ENCODE assay signal across 12 cellular contexts in the genomic region with DNA sequence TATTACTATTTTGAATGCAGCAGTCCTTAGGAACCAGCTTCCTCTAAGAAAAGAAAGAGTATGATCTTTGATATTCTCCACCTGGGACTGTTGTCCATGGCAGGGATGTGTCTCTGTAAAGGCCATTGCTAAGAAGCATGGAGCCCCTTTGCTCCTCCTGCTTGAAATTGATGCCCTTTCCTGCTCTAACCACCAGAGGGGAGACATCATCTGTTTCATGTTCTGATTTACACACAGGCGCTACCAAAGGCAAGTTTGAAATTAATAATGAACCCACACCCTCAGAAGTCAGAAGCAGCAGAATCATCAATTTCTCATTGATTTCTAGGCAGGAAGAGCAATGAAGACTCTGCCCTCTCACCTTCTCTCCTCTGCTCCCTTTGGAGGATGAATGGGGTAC.
DNase-seq lines count a peak whose midpoint lies in the region; ATAC-seq and TF ChIP-seq lines count a peak whose summit lies in the region.
"Had no signal": no experiment of that assay in that cellular context is flagged by ENCODE, and none has a peak within 500 bp of the region (broad histone marks: within the 10 kb centered on the region; RNA-seq: fewer than 3 reads in every experiment).

No MANE protein-coding gene starts in this region.

- H3K9ac ChIP-seq in smooth muscle cell (ENCODE audit: low read depth): no peak overlapping the region

- DNase-seq in NCI-H526 (lab: John Stamatoyannopoulos, UW): peak; percentile 21 to 57
- no peak for DNase-seq in NCI-H526 treated with DMSO at 0.1 percent for 48 hours (lab: John Stamatoyannopoulos, UW)
- peak; percentile 74 for DNase-seq in NCI-H69 (lab: John Stamatoyannopoulos, UW)
- DNase-seq in epithelial cell of esophagus (ENCODE audit: low read depth): peak; percentile 22
- no peak for DNase-seq in smooth muscle cell (lab: John Stamatoyannopoulos, UW; ENCODE audit: unreplicated experiment)
- DNase-seq: IMR-90; stimulated activated CD4-positive, alpha-beta T cell treated with anti-CD3 and anti-CD28 coated beads, Interleukin-2, amount 100 ng/mL, for 24 hours; uterus had no signal

- no peak for ATAC-seq in GM18511 (IDR thresholded peaks at IDR 0.05; ENCODE audit: unreplicated experiment)
- no peak for ATAC-seq in HG03520 (IDR thresholded peaks at IDR 0.05; ENCODE audit: unreplicated experiment)
- no peak for ATAC-seq in HG03139 (IDR thresholded peaks at IDR 0.05; ENCODE audit: unreplicated experiment)

- H4K20me1 ChIP-seq in smooth muscle cell (ENCODE audit: low read depth): no peaks in the 10 kb centered on the region

- no peaks in the 10 kb centered on the region for H3K4me1 ChIP-seq in smooth muscle cell (ENCODE audit: low read depth)
- H3K4me1 ChIP-seq: uterus had no signal

- no peak overlapping the region for H3K27ac ChIP-seq in smooth muscle cell (ENCODE audit: low read depth)
- H3K27ac ChIP-seq: uterus had no signal

- H3K79me2 ChIP-seq in smooth muscle cell (ENCODE audit: low read depth): no peaks in the 10 kb centered on the region

- H3K9me3 ChIP-seq in smooth muscle cell (replicated peaks; ENCODE audit: low read depth): no peaks in the 10 kb centered on the region
- H3K9me3 ChIP-seq: HAP-1, uterus had no signal

- no peaks in the 10 kb centered on the region for H3K36me3 ChIP-seq in smooth muscle cell (ENCODE audit: low read depth)
- H3K36me3 ChIP-seq: HAP-1, uterus had no signal

- H2AFZ ChIP-seq in smooth muscle cell (ENCODE audit: low read depth): no peak overlapping the region

- H3K4me2 ChIP-seq in smooth muscle cell: no peak overlapping the region

- TF ChIP-seq CTCF in epithelial cell of esophagus (IDR thresholded peaks at IDR 0.05; ENCODE audit: insufficient read depth, low read depth, low read length, missing control alignments): peak; percentile 33
- TF ChIP-seq CTCF in smooth muscle cell (IDR thresholded peaks at IDR 0.05; ENCODE audit: borderline replicate concordance, insufficient read depth, poor library complexity, severe bottlenecking): peak; percentile 42

- no peaks in the 10 kb centered on the region for H3K27me3 ChIP-seq in smooth muscle cell (ENCODE audit: low read depth)
- H3K27me3 ChIP-seq: uterus had no signal

- H3F3A ChIP-seq in smooth muscle cell (ENCODE audit: low read depth): no peaks in the 10 kb centered on the region

- 86% methylated on average over 1 of the region's 1 CpG for WGBS in smooth muscle cell (ENCODE audit: low lambda C conversion rate)

- no peak overlapping the region for H3K4me3 ChIP-seq in epithelial cell of esophagus (ENCODE audit: low read length)
- H3K4me3 ChIP-seq in smooth muscle cell: no peak overlapping the region
- H3K4me3 ChIP-seq: HAP-1, uterus had no signal

Comparison
In these comparisons a context has a peak if more than half of its experiments do, and no peak if none do; other contexts are left out.
1. DNase-seq: peak in NCI-H526 (2 of 2), NCI-H69 (single experiment) and epithelial cell of esophagus (single experiment); none in NCI-H526 treated with DMSO at 0.1 percent for 48 hours (single experiment) and smooth muscle cell (single experiment).